24 cellular contexts compared by ENCODE assay signal in the genomic region with DNA sequence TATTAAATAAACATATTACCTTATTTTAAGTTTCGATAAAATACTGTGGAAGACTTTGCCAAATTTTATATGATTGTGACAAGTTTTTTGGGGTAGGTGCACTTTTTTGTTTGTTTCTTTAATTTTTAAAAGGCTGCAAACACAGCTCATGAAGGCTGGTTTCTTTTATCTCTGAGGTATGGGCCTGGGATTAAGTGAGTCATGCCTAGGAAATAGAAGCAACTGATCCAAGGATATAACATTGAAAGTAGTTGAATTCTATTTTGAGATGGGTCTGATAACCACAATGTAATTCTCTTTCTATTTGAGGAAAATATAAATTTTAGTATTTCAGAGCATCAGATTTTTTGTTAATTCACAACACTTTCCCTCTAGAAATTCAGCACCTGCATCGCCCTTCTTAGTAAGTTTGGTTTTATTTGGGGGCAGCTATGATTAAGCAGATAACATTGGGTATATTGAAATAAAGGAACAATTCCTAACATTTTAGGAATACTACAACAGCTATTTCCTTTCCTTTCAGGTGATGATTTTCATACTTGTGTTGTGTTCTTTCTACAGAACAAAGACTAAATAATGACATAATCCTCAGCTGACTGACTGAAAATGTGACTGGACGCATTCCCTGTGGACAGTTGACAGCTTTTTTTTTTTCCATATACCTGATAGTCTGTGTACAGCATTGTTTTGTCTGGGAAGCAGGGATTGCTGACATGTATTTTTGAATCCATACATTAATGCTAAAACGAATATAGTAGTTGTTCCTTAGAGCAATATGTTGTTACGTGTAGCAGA. TPM values are rescaled to one million over a fixed set of nuclear protein-coding genes. Genes with fewer than 3 reads are reported as not detected.
"Had no signal": no experiment of that assay in that cellular context is flagged by ENCODE, and none has a peak within 500 bp of the region (broad histone marks: within the 10 kb centered on the region; RNA-seq: fewer than 3 reads in every experiment).

No MANE protein-coding gene starts in this region.

- H3K27me3 ChIP-seq: esophagus squamous epithelium, right atrium auricular region, thyroid gland had no signal

- H3K9me3 Mint-ChIP-seq: activated CD8-positive, alpha-beta T cell treated with anti-CD3 and anti-CD28 coated beads for 36 hours; activated naive CD4-positive, alpha-beta T cell treated with anti-CD3 and anti-CD28 coated beads for 36 hours; naive B cell; neural crest cell; T-helper 2 cell treated with Interferon-gamma antibody and Interleukin-4, amounts not matched to agents 5 μg/mL and 100 μg/mL, for 36 hours; WTC11 had no signal

- FAIRE-seq: bronchial epithelial cell, kidney, TTC549 had no signal

- H3K4me3 Mint-ChIP-seq: activated CD4-positive, alpha-beta T cell treated with anti-CD3 and anti-CD28 coated beads for 36 hours; activated CD8-positive, alpha-beta T cell treated with anti-CD3 and anti-CD28 coated beads for 36 hours; activated naive CD4-positive, alpha-beta T cell treated with anti-CD3 and anti-CD28 coated beads for 36 hours; naive B cell; neural crest cell; T-helper 2 cell treated with Interferon-gamma antibody and Interleukin-4, amounts not matched to agents 5 μg/mL and 100 μg/mL, for 36 hours; WTC11 had no signal

- H3K27ac ChIP-seq: esophagus squamous epithelium, right atrium auricular region, thyroid gland had no signal

- ATAC-seq: activated CD4-positive, alpha-beta T cell treated with anti-CD3 and anti-CD28 coated beads for 36 hours; activated CD8-positive, alpha-beta T cell treated with anti-CD3 and anti-CD28 coated beads for 36 hours; left lobe of liver; WTC11 had no signal

- H3K27me3 Mint-ChIP-seq: activated CD4-positive, alpha-beta T cell treated with anti-CD3 and anti-CD28 coated beads for 36 hours; activated CD8-positive, alpha-beta T cell treated with anti-CD3 and anti-CD28 coated beads for 36 hours; naive B cell; progenitor cell of endocrine pancreas had no signal

- H3K4me1 ChIP-seq: esophagus squamous epithelium, right atrium auricular region had no signal

- H3K4me1 Mint-ChIP-seq: activated CD4-positive, alpha-beta T cell treated with anti-CD3 and anti-CD28 coated beads for 36 hours; naive B cell; neural crest cell had no signal

- DNase-seq: activated CD4-positive, alpha-beta T cell treated with anti-CD3 and anti-CD28 coated beads for 36 hours; activated CD8-positive, alpha-beta T cell treated with anti-CD3 and anti-CD28 coated beads for 36 hours; activated naive CD4-positive, alpha-beta T cell treated with anti-CD3 and anti-CD28 coated beads for 36 hours; activated T-cell treated with anti-CD3 and anti-CD28 coated beads, Interleukin-2, amount 50 U/mL, for 1 hour; aorta; cerebellar nuclear complex; effector CD8-positive, alpha-beta T cell; esophagus squamous epithelium; foreskin fibroblast; hypothalamus; kidney; naive B cell; small intestine; stimulated activated CD8-positive, alpha-beta memory T cell treated with anti-CD3 and anti-CD28 coated beads, Interleukin-4, amount 100 ng/mL, for 48 hours; stimulated activated naive CD4-positive, alpha-beta T cell treated with Interleukin-2 at 50 U/mL for 16 hours; thyroid gland had no signal

- H3K4me3 ChIP-seq: esophagus squamous epithelium, right atrium auricular region, thyroid gland had no signal

- H3K9me3 ChIP-seq: esophagus squamous epithelium, right atrium auricular region, thyroid gland had no signal

- H3K27ac Mint-ChIP-seq: activated CD4-positive, alpha-beta T cell treated with anti-CD3 and anti-CD28 coated beads for 36 hours; activated CD8-positive, alpha-beta T cell treated with anti-CD3 and anti-CD28 coated beads for 36 hours; activated naive CD4-positive, alpha-beta T cell treated with anti-CD3 and anti-CD28 coated beads for 36 hours; naive B cell; progenitor cell of endocrine pancreas; T-helper 2 cell treated with Interferon-gamma antibody and Interleukin-4, amounts not matched to agents 5 μg/mL and 100 μg/mL, for 36 hours; WTC11 had no signal

RNA-seq across cellular contexts. Expression of gene PDE11A, which starts 56.5 kb away (rescaled TPM):
- total RNA-seq: activated CD8-positive, alpha-beta T cell treated with anti-CD3 and anti-CD28 coated beads for 36 hours; activated naive CD4-positive, alpha-beta T cell treated with anti-CD3 and anti-CD28 coated beads for 36 hours; bronchial epithelial cell had no signal
